In the genomic region with DNA sequence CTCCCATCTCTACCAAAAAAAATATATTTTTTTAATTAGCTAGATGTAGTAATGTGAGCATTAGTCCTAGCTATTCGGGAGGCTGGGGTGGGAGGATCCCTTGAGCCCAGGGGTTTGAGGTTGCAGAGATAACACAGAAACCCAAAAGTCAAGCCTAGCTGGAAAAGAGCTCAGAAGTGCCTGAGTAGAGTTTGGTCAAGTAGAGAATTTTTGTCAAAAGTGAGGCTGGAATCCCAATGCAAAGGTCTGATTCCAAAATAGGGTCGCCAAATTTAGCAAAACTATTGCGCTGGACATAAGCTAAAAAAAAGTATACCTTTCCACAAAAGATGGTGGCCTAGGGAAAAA, we compare ENCODE assay signal across 16 cellular contexts. TPM values are rescaled to one million over a fixed set of nuclear protein-coding genes. Genes with fewer than 3 reads are reported as not detected.
DNase-seq lines count a peak whose midpoint lies in the region; ATAC-seq and TF ChIP-seq lines count a peak whose summit lies in the region.
"Had no signal": no experiment of that assay in that cellular context is flagged by ENCODE, and none has a peak within 500 bp of the region (broad histone marks: within the 10 kb centered on the region; RNA-seq: fewer than 3 reads in every experiment).

No MANE protein-coding gene starts in this region.

- peaks cover 11% of the 10 kb centered on the region for H3K4me1 Mint-ChIP-seq in stimulated activated effector memory CD8-positive, alpha-beta T cell treated with anti-CD3 and anti-CD28 coated beads, Interleukin-12 subunit alpha, Interleukin-12 subunit beta, amount 100 ng/mL, for 72 hours

- peak overlapping the region; percentile 30 for H3K4me3 Mint-ChIP-seq in stimulated activated effector memory CD8-positive, alpha-beta T cell treated with anti-CD3 and anti-CD28 coated beads, Interleukin-12 subunit alpha, Interleukin-12 subunit beta, amount 100 ng/mL, for 72 hours
- H3K4me3 Mint-ChIP-seq: activated naive CD8-positive, alpha-beta T cell; activated T-cell treated with anti-CD3 and anti-CD28 coated beads, Interleukin-2, amount 50 U/mL, for 24 hours; natural killer cell treated with Interleukin-12 subunit alpha and Interleukin-12 subunit beta and Interleukin-15 and Interleukin-18, amount 100 ng/mL, for 72 hours had no signal

- DNase-seq in HCT116 (ENCODE audit: low read depth, low spot score) (no peak), SK-N-MC (ENCODE audit: low read depth, low spot score) (no peak), left lobe of liver (ENCODE audit: low spot score) (no peak), left cardiac atrium (no peak), NCI-H2107 treated with DMSO at 0.1 percent for 48 hours (lab: John Stamatoyannopoulos, UW; ENCODE audit: unreplicated experiment) (no peak)
- no peak for DNase-seq in stimulated activated effector memory CD8-positive, alpha-beta T cell treated with anti-CD3 and anti-CD28 coated beads, Interleukin-12 subunit alpha, Interleukin-12 subunit beta, amount 100 ng/mL, for 72 hours (ENCODE audit: low spot score in 2 of 2)
- DNase-seq in activated T-cell treated with anti-CD3 and anti-CD28 coated beads, Interleukin-2, amount 50 U/mL, for 48 hours, result no peak
- DNase-seq: NCI-H2107 had no signal

- peak overlapping the region; percentile 51 for H3K4me2 ChIP-seq in HCT116 (ENCODE audit: low read length)

- H3K9me2 ChIP-seq in HCT116 (ENCODE audit: insufficient read depth), result no peaks in the 10 kb centered on the region

- POLR2A ChIA-PET in HCT116 (lab: Charles Lee), result interaction anchor here (0.6 to 1.0 kb wide), 3 partner anchors 49 to 432 kb away, joined by 3 to 4 read pairs (median 4); no protein-coding TSS in a partner anchor

- H3K36me3 ChIP-seq in HCT116 (ENCODE audit: control insufficient read depth in 1 of 2, insufficient read depth in 2 of 2, low read length in 2 of 2) (no peaks in the 10 kb centered on the region), SK-N-MC (ENCODE audit: insufficient read depth, low read length) (no peaks in the 10 kb centered on the region)
- H3K36me3 ChIP-seq: brain microvascular endothelial cell, esophagus muscularis mucosa, Peyer's patch had no signal

- TF ChIP-seq RAD21 in HCT116 (IDR thresholded peaks at IDR 0.05; ENCODE audit: low read depth), result no peak

- BruUV-seq in HCT116 (replicated peaks; lab: Mats Ljungman, UMichigan), result no TSS peak

- CTCF ChIA-PET in HCT116 (lab: Charles Lee), result interaction anchor here (0.6 to 3.3 kb wide), 26 partner anchors 9 to 698 kb away, joined by 3 to 64 read pairs (median 4); partner anchors contain the start of gene MSH6

- H3K9ac ChIP-seq in HCT116 (ENCODE audit: low read length), result no peak overlapping the region
- H3K9ac ChIP-seq in SK-N-MC (ENCODE audit: insufficient read length), result no peak overlapping the region

- H3K79me2 ChIP-seq in HCT116 (ENCODE audit: insufficient read depth, low read length), result no peaks in the 10 kb centered on the region

- intact Hi-C loops in HCT116 (cut with micrococcal nuclease), result loop anchor here (1.0 kb wide), 1 partner anchor 330 kb away; no protein-coding TSS in a partner anchor
- intact Hi-C loops in left cardiac atrium (cut with DNase I), result loop anchor here in 1 of 2 donors (5.0 kb wide), 1 partner anchor 330 kb away; no protein-coding TSS in a partner anchor

- TF ChIP-seq CTCF in HCT116 (IDR thresholded peaks at IDR 0.05 in 2 of 3, conservative IDR thresholded peaks at IDR 0.05 in 1 of 3; ENCODE audit: borderline replicate concordance in 1 of 3, insufficient read depth in 1 of 3, low read depth in 2 of 3, low read length in 2 of 3), result no peak

- no peaks in the 10 kb centered on the region for H4K20me1 ChIP-seq in HCT116 (ENCODE audit: insufficient read depth)

- peaks cover 3 to 16% of the 10 kb centered on the region in 2 experiments; a peak in 2 of 4 replicates for H3K4me1 ChIP-seq in HCT116 (ENCODE audit: control insufficient read depth in 1 of 2, insufficient read depth in 2 of 2, low read length in 2 of 2)
- H3K4me1 ChIP-seq: Peyer's patch had no signal

- RAD21 ChIA-PET in HCT116 (lab: Charles Lee; ENCODE audit: low non-redundant PET in 1 of 2, low total read pairs in 2 of 2, uncharacterized antibody in 2 of 2, unreplicated experiment in 2 of 2), result interaction anchor here (0.8 to 1.8 kb wide), 6 partner anchors 330 to 433 kb away, joined by 3 to 10 read pairs (median 6); no protein-coding TSS in a partner anchor

- no peaks in the 10 kb centered on the region for H3K27me3 ChIP-seq in HCT116 (ENCODE audit: insufficient read depth, low read length)
- H3K27me3 ChIP-seq: brain microvascular endothelial cell, Peyer's patch had no signal

- ATAC-seq in HCT116 (no peak), left lobe of liver (peak; percentile 56), left cardiac atrium (no peak)
- no peak for ATAC-seq in stimulated activated effector memory CD8-positive, alpha-beta T cell treated with anti-CD3 and anti-CD28 coated beads, Interleukin-12 subunit alpha, Interleukin-12 subunit beta, amount 100 ng/mL, for 72 hours

- no peak for TF ChIP-seq POLR2A in HCT116 (IDR thresholded peaks at IDR 0.05; ENCODE audit: borderline replicate concordance, extremely low read depth, insufficient read depth, insufficient read length)

- H3K27ac ChIP-seq in HCT116 (ENCODE audit: low read depth, low read length), result no peak overlapping the region
- H3K27ac ChIP-seq in SK-N-MC, result no peak overlapping the region
- H3K27ac ChIP-seq: brain microvascular endothelial cell, esophagus muscularis mucosa, Peyer's patch had no signal

- peak overlapping the region; percentile 62 for H3K27ac Mint-ChIP-seq in stimulated activated effector memory CD8-positive, alpha-beta T cell treated with anti-CD3 and anti-CD28 coated beads, Interleukin-12 subunit alpha, Interleukin-12 subunit beta, amount 100 ng/mL, for 72 hours
- H3K27ac Mint-ChIP-seq: activated naive CD8-positive, alpha-beta T cell; activated T-cell treated with anti-CD3 and anti-CD28 coated beads, Interleukin-2, amount 50 U/mL, for 24 hours; immature natural killer cell; natural killer cell treated with Interleukin-12 subunit alpha and Interleukin-12 subunit beta and Interleukin-15 and Interleukin-18, amount 100 ng/mL, for 72 hours had no signal

- no peak overlapping the region for H3K4me3 ChIP-seq in HCT116 (replicated peaks in 1 of 2; ENCODE audit: low read depth in 1 of 2, low read length in 2 of 2)
- 0 out of 2 replicates have a peak overlapping the region, but pooled peaks have one; percentile 10 for H3K4me3 ChIP-seq in SK-N-MC
- H3K4me3 ChIP-seq: lung, Peyer's patch had no signal

- no peaks in the 10 kb centered on the region for H3K9me3 Mint-ChIP-seq in stimulated activated effector memory CD8-positive, alpha-beta T cell treated with anti-CD3 and anti-CD28 coated beads, Interleukin-12 subunit alpha, Interleukin-12 subunit beta, amount 100 ng/mL, for 72 hours
- H3K9me3 Mint-ChIP-seq: activated T-cell treated with anti-CD3 and anti-CD28 coated beads, Interleukin-2, amount 50 U/mL, for 24 hours; immature natural killer cell; natural killer cell treated with Interleukin-12 subunit alpha and Interleukin-12 subunit beta and Interleukin-15 and Interleukin-18, amount 100 ng/mL, for 72 hours had no signal

- H2AFZ ChIP-seq in HCT116 (ENCODE audit: low read depth, low read length, poor library complexity, severe bottlenecking), result peak overlapping the region; percentile 82

- H3K36me3 Mint-ChIP-seq in stimulated activated effector memory CD8-positive, alpha-beta T cell treated with anti-CD3 and anti-CD28 coated beads, Interleukin-12 subunit alpha, Interleukin-12 subunit beta, amount 100 ng/mL, for 72 hours, result no peaks in the 10 kb centered on the region
- H3K36me3 Mint-ChIP-seq: immature natural killer cell; natural killer cell treated with Interleukin-12 subunit alpha and Interleukin-12 subunit beta and Interleukin-15 and Interleukin-18, amount 100 ng/mL, for 72 hours had no signal

- H3K9me3 ChIP-seq in HCT116 (ENCODE audit: control insufficient read depth in 1 of 2, insufficient read depth in 1 of 2, low read depth in 1 of 2, low read length in 2 of 2) (peaks cover 0 to 7% of the 10 kb centered on the region in 2 experiments; a peak in 1 of 4 replicates), SK-N-MC (ENCODE audit: low read depth, low read length) (no peaks in the 10 kb centered on the region)
- H3K9me3 ChIP-seq: Peyer's patch had no signal

TF ChIP-seq in HCT116, 20 proteins besides CTCF, POLR2A, EP300 and RAD21:
- no peak for TF ChIP-seq SP1 (IDR thresholded peaks at IDR 0.05; ENCODE audit: low read depth)

RNA-seq across cellular contexts. Expression of gene MSH6, which starts 15.5 kb away (rescaled TPM):
- total RNA-seq in HCT116 (2021; ENCODE audit: unreplicated experiment) (71.2 TPM), left lobe of liver (19.3 TPM), left cardiac atrium (10 to 100 TPM; 24.9 to 25.2 TPM)
- 10.9 and 16.5 TPM in 2 replicates for polyA plus RNA-seq in HCT116 (2012)
